Comparison of ENCODE assay signal across 16 cellular contexts in the genomic region with DNA sequence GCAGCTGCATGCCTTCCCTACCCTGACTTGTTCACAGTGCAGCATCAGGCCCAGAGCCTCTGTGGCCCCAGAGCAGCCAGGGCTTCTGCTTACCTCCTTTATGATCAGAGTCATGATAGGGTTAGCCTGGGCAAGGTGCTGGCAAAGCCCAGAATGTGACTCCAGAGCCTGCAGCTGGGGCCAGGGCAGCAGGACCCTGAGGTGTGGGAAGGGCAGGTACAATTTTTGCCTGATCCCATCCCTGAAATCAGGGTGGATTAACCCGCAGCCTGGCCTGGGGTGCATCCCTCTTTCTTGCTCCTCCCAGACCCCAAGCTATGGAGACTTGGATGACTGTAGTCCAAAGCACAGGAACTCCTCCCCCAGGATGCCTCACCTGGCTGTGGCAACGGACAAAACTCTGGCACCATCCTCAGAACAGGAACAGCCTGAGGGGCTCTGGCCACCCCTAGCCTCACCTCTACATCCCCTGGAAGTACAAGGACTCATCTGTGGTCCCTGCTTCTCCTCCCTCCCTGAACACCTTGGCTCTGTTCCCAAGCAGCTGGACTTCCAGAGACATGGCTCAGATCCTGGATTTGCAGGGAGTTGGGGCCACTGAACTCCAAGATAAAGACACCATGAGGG. TPM values are rescaled to one million over a fixed set of nuclear protein-coding genes. Genes with fewer than 3 reads are reported as not detected.
"Had no signal": no experiment of that assay in that cellular context is flagged by ENCODE, and none has a peak within 500 bp of the region (broad histone marks: within the 10 kb centered on the region; RNA-seq: fewer than 3 reads in every experiment).

No MANE protein-coding gene starts in this region.

- H3K4me1 Mint-ChIP-seq: stimulated activated naive B cell treated with anti-CD40 and anti-IgM and Interleukin-4, amounts not matched to agents 10 μg/mL and 1 μg/mL and 100 μg/mL, for 72 hours had no signal

- H3K27ac ChIP-seq: gastrocnemius medialis, neutrophil, right atrium auricular region, tibial nerve had no signal

- DNase-seq: activated CD4-positive, alpha-beta memory T cell treated with anti-CD3 and anti-CD28 coated beads for 36 hours; activated CD4-positive, CD25-positive, alpha-beta regulatory T cell treated with anti-CD3 and anti-CD28 coated beads, Interleukin-2, amount 50 U/mL, for 72 hours; activated T-cell treated with anti-CD3 and anti-CD28 coated beads, Interleukin-2, amount 50 U/mL, for 72 hours; effector CD4-positive, alpha-beta T cell; gastrocnemius medialis; hippocampal formation; midbrain; naive thymus-derived CD4-positive, alpha-beta T cell; stimulated activated CD4-positive, alpha-beta T cell treated with anti-CD3 and anti-CD28 coated beads, Interleukin-1b, Interleukin-23, amount 100 ng/mL, for 48 hours; stimulated activated naive B cell treated with anti-CD40 and anti-IgM and Interleukin-4, amounts not matched to agents 10 μg/mL and 1 μg/mL and 100 μg/mL, for 72 hours; T-helper 17 cell had no signal

- H3K27ac Mint-ChIP-seq: activated CD4-positive, alpha-beta memory T cell treated with anti-CD3 and anti-CD28 coated beads for 36 hours; activated T-cell treated with anti-CD3 and anti-CD28 coated beads, Interleukin-2, amount 50 U/mL, for 72 hours; naive thymus-derived CD4-positive, alpha-beta T cell; stimulated activated naive B cell treated with anti-CD40 and anti-IgM and Interleukin-4, amounts not matched to agents 10 μg/mL and 1 μg/mL and 100 μg/mL, for 72 hours; T-helper 17 cell had no signal

- H3K9me3 Mint-ChIP-seq: activated CD4-positive, alpha-beta memory T cell treated with anti-CD3 and anti-CD28 coated beads for 36 hours; activated T-cell treated with anti-CD3 and anti-CD28 coated beads, Interleukin-2, amount 50 U/mL, for 72 hours; naive thymus-derived CD4-positive, alpha-beta T cell; stimulated activated naive B cell treated with anti-CD40 and anti-IgM and Interleukin-4, amounts not matched to agents 10 μg/mL and 1 μg/mL and 100 μg/mL, for 72 hours had no signal

- H3K4me3 Mint-ChIP-seq: activated CD4-positive, alpha-beta memory T cell treated with anti-CD3 and anti-CD28 coated beads for 36 hours; activated T-cell treated with anti-CD3 and anti-CD28 coated beads, Interleukin-2, amount 50 U/mL, for 72 hours; naive thymus-derived CD4-positive, alpha-beta T cell; stimulated activated naive B cell treated with anti-CD40 and anti-IgM and Interleukin-4, amounts not matched to agents 10 μg/mL and 1 μg/mL and 100 μg/mL, for 72 hours; T-helper 17 cell had no signal

- ATAC-seq: activated T-cell treated with anti-CD3 and anti-CD28 coated beads, Interleukin-2, amount 50 U/mL, for 72 hours; gastrocnemius medialis; naive thymus-derived CD4-positive, alpha-beta T cell; stimulated activated naive B cell treated with anti-CD40 and anti-IgM and Interleukin-4, amounts not matched to agents 10 μg/mL and 1 μg/mL and 100 μg/mL, for 72 hours; T-helper 17 cell had no signal

- H3K27me3 Mint-ChIP-seq: T-helper 17 cell had no signal

RNA-seq across cellular contexts. Expression of gene KCNH6, which starts 22.3 kb away (rescaled TPM):
- total RNA-seq: activated CD4-positive, alpha-beta memory T cell treated with anti-CD3 and anti-CD28 coated beads for 36 hours; activated T-cell treated with anti-CD3 and anti-CD28 coated beads, Interleukin-2, amount 50 U/mL, for 72 hours; astrocyte; gastrocnemius medialis; naive thymus-derived CD4-positive, alpha-beta T cell; right atrium auricular region; subcutaneous adipose tissue; T-helper 17 cell; tibial nerve had no signal
- polyA plus RNA-seq: naive thymus-derived CD4-positive, alpha-beta T cell had no signal
